ENCODE assay signal across 1 cellular context in the genomic region with DNA sequence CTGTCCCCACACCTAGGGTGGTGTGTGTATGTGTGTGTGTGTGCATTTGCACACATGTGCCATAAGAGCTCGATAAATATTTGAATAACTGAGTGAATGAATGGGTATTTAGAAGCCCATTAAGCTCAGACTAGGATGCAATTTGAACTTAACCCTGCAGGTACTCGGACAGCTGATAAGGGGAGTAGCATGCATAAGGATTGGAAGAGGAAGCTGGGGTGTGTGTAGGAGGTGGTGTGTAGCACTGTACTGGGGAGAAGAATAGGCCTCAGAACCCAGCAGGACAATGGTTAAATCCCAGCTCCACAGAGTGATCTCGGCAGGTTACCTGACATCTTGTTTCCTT.
TF ChIP-seq lines count a peak whose summit lies in the region.

No MANE protein-coding gene starts in this region.

TF ChIP-seq in A549, 52 proteins besides CTCF, POLR2A, EP300 and RAD21:
- TF ChIP-seq ESRRA (IDR thresholded peaks at IDR 0.05; ENCODE audit: borderline replicate concordance, low read length) (no peak), ZFP36 (IDR thresholded peaks at IDR 0.05; ENCODE audit: borderline replicate concordance, partially characterized antibody) (no peak), MAZ (IDR thresholded peaks at IDR 0.05; ENCODE audit: borderline replicate concordance, low read depth, low read length) (0 out of 2 replicates have a peak, but pooled peaks have one; percentile 19), RNF2 (IDR thresholded peaks at IDR 0.05; ENCODE audit: borderline replicate concordance, low read depth) (no peak)
TF ChIP-seq in A549: peak in this region for 1.
